Comparison of ENCODE assay signal across 21 cellular contexts in genomic region chr2:192696857-192697256, GRCh38.
A peak's percentile ranks its signal among the peaks of the same experiment; 100 is the strongest.
DNase-seq lines count a peak whose midpoint lies in the region; ATAC-seq and TF ChIP-seq lines count a peak whose summit lies in the region.
"Had no signal": no experiment of that assay in that cellular context is flagged by ENCODE, and none has a peak within 500 bp of the region (broad histone marks: within the 10 kb centered on the region; RNA-seq: fewer than 3 reads in every experiment).

No MANE protein-coding gene starts in this region.

- TF ChIP-seq CTCF in SU-DHL-6 (IDR thresholded peaks at IDR 0.05; ENCODE audit: insufficient read depth, low read length, poor library complexity, severe bottlenecking) (no peak), thyroid gland (IDR thresholded peaks at IDR 0.05) (no peak)

- H3K9me2 ChIP-seq in SU-DHL-6 (replicated peaks; ENCODE audit: insufficient read depth, low read length): no peaks in the 10 kb centered on the region

- ATAC-seq in GM21717 (IDR thresholded peaks at IDR 0.05; ENCODE audit: unreplicated experiment) (peak; percentile 87), HG03520 (IDR thresholded peaks at IDR 0.05; ENCODE audit: unreplicated experiment) (peak; percentile 53), GM19463 (IDR thresholded peaks at IDR 0.05; ENCODE audit: unreplicated experiment) (no peak)
- ATAC-seq: HCT116, T-cell had no signal

- H3K4me1 ChIP-seq in ACC112 (ENCODE audit: control insufficient read depth, insufficient read depth, low read length, unreplicated experiment): no peaks in the 10 kb centered on the region
- no peaks in the 10 kb centered on the region for H3K4me1 ChIP-seq in thyroid gland

- H3K4me3 ChIP-seq in ACC112 (ENCODE audit: low read depth, low read length) (peak overlapping the region; percentile 46), SU-DHL-6 (ENCODE audit: insufficient read depth, low read length, poor library complexity, severe bottlenecking) (no peak overlapping the region), thyroid gland (replicated peaks in 1 of 3) (no peak overlapping the region)
- H3K4me3 ChIP-seq: PC-9, SK-N-MC had no signal

- no peaks in the 10 kb centered on the region for H3F3A ChIP-seq in SU-DHL-6 (ENCODE audit: insufficient read depth)

- peak overlapping the region; percentile 27 for H3K4me2 ChIP-seq in SU-DHL-6 (ENCODE audit: low read depth, low read length, poor library complexity, severe bottlenecking)
- H3K4me2 ChIP-seq: PC-9 had no signal

- no peaks in the 10 kb centered on the region for H3K79me2 ChIP-seq in ACC112 (ENCODE audit: control insufficient read depth, insufficient read depth, low read length, unreplicated experiment)
- no peaks in the 10 kb centered on the region for H3K79me2 ChIP-seq in SU-DHL-6 (ENCODE audit: insufficient read depth, low read length)

- H3K36me3 ChIP-seq in ACC112 (ENCODE audit: insufficient read depth, low read length): no peaks in the 10 kb centered on the region
- no peaks in the 10 kb centered on the region for H3K36me3 ChIP-seq in SU-DHL-6 (ENCODE audit: low read length)
- no peaks in the 10 kb centered on the region for H3K36me3 ChIP-seq in thyroid gland

- DNase-seq in thyroid gland (no peak), head of caudate nucleus (no peak), NCI-H2171 (lab: John Stamatoyannopoulos, UW) (no peak)
- DNase-seq: EL, GOT3, Kasumi-1, NCI-H1048, NCI-H1417 treated with DMSO at 0.1 percent for 48 hours, NCI-H187, NCI-H446 treated with DMSO at 0.1 percent for 48 hours, PC-9, RPMI8226, SHP77, T-cell had no signal

- H3K27me3 ChIP-seq in ACC112 (ENCODE audit: insufficient read depth, low read length) (no peaks in the 10 kb centered on the region), SU-DHL-6 (ENCODE audit: low read length) (no peaks in the 10 kb centered on the region), thyroid gland (no peaks in the 10 kb centered on the region)

- no peaks in the 10 kb centered on the region for H4K20me1 ChIP-seq in SU-DHL-6 (ENCODE audit: low read depth, low read length)

- H3K9ac ChIP-seq in SU-DHL-6 (ENCODE audit: low read length): no peak overlapping the region

- H3K27ac ChIP-seq in ACC112 (ENCODE audit: low read depth, low read length): no peak overlapping the region
- no peak overlapping the region for H3K27ac ChIP-seq in SU-DHL-6 (ENCODE audit: low read depth, low read length)
- H3K27ac ChIP-seq in thyroid gland: no peak overlapping the region
- H3K27ac ChIP-seq: PC-9, SK-N-MC had no signal

- H2AFZ ChIP-seq in ACC112 (ENCODE audit: low read length, unreplicated experiment) (peak overlapping the region; percentile 79), SU-DHL-6 (ENCODE audit: low read depth, low read length, severe bottlenecking) (no peak overlapping the region)
- H2AFZ ChIP-seq: PC-9 had no signal

- no peak for TF ChIP-seq POLR2A in thyroid gland (IDR thresholded peaks at IDR 0.05)

- 85 to 86% methylated on average over 3 of the region's 3 CpGs for WGBS in thyroid gland, 2 donors

- H3K9me3 ChIP-seq in SU-DHL-6 (ENCODE audit: insufficient read depth, low read length) (no peaks in the 10 kb centered on the region), thyroid gland (no peaks in the 10 kb centered on the region)

- intact Hi-C loops in thyroid gland (cut with DNase I) (no loop called here), head of caudate nucleus (cut with DNase I) (no loop called here)
